ENCODE assay signal across 10 cellular contexts in the genomic region with DNA sequence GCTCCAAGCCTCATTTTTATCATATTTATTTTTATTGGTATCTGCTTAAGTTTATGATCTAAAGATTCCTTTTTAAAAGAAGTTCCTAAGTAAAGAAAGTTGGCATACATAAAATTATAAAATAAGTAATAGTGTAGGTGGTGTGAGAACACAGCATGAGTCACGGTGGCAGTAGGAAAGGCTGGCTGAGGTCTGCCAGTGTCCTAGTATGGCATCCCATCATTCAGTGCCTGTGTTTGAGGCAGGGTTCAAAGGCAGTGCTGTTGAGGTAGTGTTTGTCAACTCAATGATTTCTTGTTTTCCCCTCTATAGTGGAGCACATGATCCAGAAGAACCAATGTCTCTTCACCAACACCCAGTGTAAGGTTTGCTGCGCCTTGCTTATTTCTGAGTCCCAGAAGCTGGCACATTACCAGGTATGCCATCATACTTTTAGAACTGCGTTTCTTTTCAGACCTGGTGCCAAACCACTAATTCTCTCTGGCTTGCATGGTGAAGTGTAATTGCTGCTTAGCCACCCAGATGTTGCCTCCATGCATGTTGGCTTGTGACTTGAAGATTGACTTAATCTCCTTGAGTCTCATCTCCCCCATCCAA. TPM values are rescaled to one million over a fixed set of nuclear protein-coding genes. Genes with fewer than 3 reads are reported as not detected.
DNase-seq lines count a peak whose midpoint lies in the region; ATAC-seq and TF ChIP-seq lines count a peak whose summit lies in the region.
"Had no signal": no experiment of that assay in that cellular context is flagged by ENCODE, and none has a peak within 500 bp of the region (broad histone marks: within the 10 kb centered on the region; RNA-seq: fewer than 3 reads in every experiment).

No MANE protein-coding gene starts in this region.

- no peak overlapping the region for H3K4me3 ChIP-seq in skeletal muscle satellite cell (ENCODE audit: low read length)
- H3K4me3 ChIP-seq: stomach had no signal

- peak overlapping the region; percentile 44 for H3K4me2 ChIP-seq in skeletal muscle satellite cell (ENCODE audit: low read length)

- no peak overlapping the region for H3K9ac ChIP-seq in skeletal muscle satellite cell (ENCODE audit: low read depth, low read length)

- peaks cover 15% of the 10 kb centered on the region for H3K4me1 ChIP-seq in skeletal muscle satellite cell (ENCODE audit: control insufficient read depth, insufficient read depth, low read length)

- ATAC-seq in SK-N-SH treated with all-trans-retinoic acid at 6 μM for 48 hours = peak; percentile 66
- no peak for ATAC-seq in GM18519 (IDR thresholded peaks at IDR 0.05; ENCODE audit: low FRiP score, unreplicated experiment)
- ATAC-seq in HG03159 (IDR thresholded peaks at IDR 0.05; ENCODE audit: unreplicated experiment) = no peak

- peaks cover 29% of the 10 kb centered on the region for H3K36me3 ChIP-seq in skeletal muscle satellite cell (ENCODE audit: insufficient read depth, low read length)

- DNase-seq in EL (peak; percentile 26), fibroblast of peridontal ligament (ENCODE audit: extremely low read depth) (peak; percentile 98), SHP77 treated with DMSO at 0.1 percent for 48 hours (lab: John Stamatoyannopoulos, UW) (no peak)
- DNase-seq: Karpas-422, NCI-H2107, stomach had no signal

- H3K9me3 ChIP-seq in skeletal muscle satellite cell (replicated peaks; ENCODE audit: low read length) = no peaks in the 10 kb centered on the region
- H3K9me3 ChIP-seq: stomach had no signal

- no peaks in the 10 kb centered on the region for H3K27me3 ChIP-seq in skeletal muscle satellite cell (ENCODE audit: control insufficient read depth, insufficient read depth, low read length)
- H3K27me3 ChIP-seq: stomach had no signal

TF ChIP-seq in SK-N-SH treated with all-trans-retinoic acid at 6 μM for 48 hours, 23 proteins besides CTCF, POLR2A, EP300 and RAD21:
- TF ChIP-seq ESRRG (CRISPR knock-in tag; IDR thresholded peaks at IDR 0.05) = no peak
- no peak for TF ChIP-seq PPARA (CRISPR knock-in tag; IDR thresholded peaks at IDR 0.05; ENCODE audit: borderline replicate concordance)
- no peak for TF ChIP-seq ZFP3 (CRISPR knock-in tag; IDR thresholded peaks at IDR 0.05)
- TF ChIP-seq ISL1 (CRISPR knock-in tag; IDR thresholded peaks at IDR 0.05) = no peak
- TF ChIP-seq, protein P1, sequence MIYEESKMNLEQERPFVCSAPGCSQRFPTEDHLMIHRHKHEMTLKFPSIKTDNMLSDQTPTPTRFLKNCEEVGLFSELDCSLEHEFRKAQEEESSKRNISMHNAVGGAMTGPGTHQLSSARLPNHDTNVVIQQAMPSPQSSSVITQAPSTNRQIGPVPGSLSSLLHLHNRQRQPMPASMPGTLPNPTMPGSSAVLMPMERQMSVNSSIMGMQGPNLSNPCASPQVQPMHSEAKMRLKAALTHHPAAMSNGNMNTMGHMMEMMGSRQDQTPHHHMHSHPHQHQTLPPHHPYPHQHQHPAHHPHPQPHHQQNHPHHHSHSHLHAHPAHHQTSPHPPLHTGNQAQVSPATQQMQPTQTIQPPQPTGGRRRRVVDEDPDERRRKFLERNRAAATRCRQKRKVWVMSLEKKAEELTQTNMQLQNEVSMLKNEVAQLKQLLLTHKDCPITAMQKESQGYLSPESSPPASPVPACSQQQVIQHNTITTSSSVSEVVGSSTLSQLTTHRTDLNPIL (CRISPR knock-in tag; IDR thresholded peaks at IDR 0.05; ENCODE audit: low read depth) = no peak
- no peak for TF ChIP-seq ZNF70 (CRISPR knock-in tag; IDR thresholded peaks at IDR 0.05)
- TF ChIP-seq, protein P2, sequence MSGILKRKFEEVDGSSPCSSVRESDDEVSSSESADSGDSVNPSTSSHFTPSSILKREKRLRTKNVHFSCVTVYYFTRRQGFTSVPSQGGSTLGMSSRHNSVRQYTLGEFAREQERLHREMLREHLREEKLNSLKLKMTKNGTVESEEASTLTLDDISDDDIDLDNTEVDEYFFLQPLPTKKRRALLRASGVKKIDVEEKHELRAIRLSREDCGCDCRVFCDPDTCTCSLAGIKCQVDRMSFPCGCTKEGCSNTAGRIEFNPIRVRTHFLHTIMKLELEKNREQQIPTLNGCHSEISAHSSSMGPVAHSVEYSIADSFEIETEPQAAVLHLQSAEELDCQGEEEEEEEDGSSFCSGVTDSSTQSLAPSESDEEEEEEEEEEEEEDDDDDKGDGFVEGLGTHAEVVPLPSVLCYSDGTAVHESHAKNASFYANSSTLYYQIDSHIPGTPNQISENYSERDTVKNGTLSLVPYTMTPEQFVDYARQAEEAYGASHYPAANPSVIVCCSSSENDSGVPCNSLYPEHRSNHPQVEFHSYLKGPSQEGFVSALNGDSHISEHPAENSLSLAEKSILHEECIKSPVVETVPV (CRISPR knock-in tag; IDR thresholded peaks at IDR 0.05) = no peak
- no peak for TF ChIP-seq ZNF565 (CRISPR knock-in tag; conservative IDR thresholded peaks at IDR 0.05; ENCODE audit: low read depth)
- no peak for TF ChIP-seq CSDC2 (CRISPR knock-in tag; IDR thresholded peaks at IDR 0.05)
- TF ChIP-seq TCF4 (CRISPR knock-in tag; IDR thresholded peaks at IDR 0.05; ENCODE audit: borderline replicate concordance) = no peak
- no peak for TF ChIP-seq BACH2 (CRISPR knock-in tag; IDR thresholded peaks at IDR 0.05; ENCODE audit: borderline replicate concordance)
- TF ChIP-seq TSHZ2 (CRISPR knock-in tag; IDR thresholded peaks at IDR 0.05) = no peak
- no peak for TF ChIP-seq GLIS3 (CRISPR knock-in tag; IDR thresholded peaks at IDR 0.05)
- TF ChIP-seq TOX (CRISPR knock-in tag; IDR thresholded peaks at IDR 0.05; ENCODE audit: borderline replicate concordance) = no peak
- no peak for TF ChIP-seq ARNTL (CRISPR knock-in tag; IDR thresholded peaks at IDR 0.05; ENCODE audit: borderline replicate concordance, low read depth)
- no peak for TF ChIP-seq RARB (CRISPR knock-in tag; IDR thresholded peaks at IDR 0.05)
- TF ChIP-seq OSR1 (CRISPR knock-in tag; IDR thresholded peaks at IDR 0.05) = no peak
- no peak for TF ChIP-seq SNAI2 (CRISPR knock-in tag; IDR thresholded peaks at IDR 0.05)

RNA-seq across cellular contexts. Expression of gene ZNF346, which starts 18.4 kb away (rescaled TPM):
- total RNA-seq in skeletal muscle satellite cell (2012; rRNA removed) = 11.9 and 12.7 TPM in 2 replicates

RNA-seq across cellular contexts. Expression of gene UIMC1, which starts 34.3 kb away (rescaled TPM):
- 17.7 and 24.3 TPM in 2 replicates for total RNA-seq in skeletal muscle satellite cell (2012; rRNA removed)

RNA-seq across cellular contexts. Expression of gene FGFR4, which starts 45.8 kb away (rescaled TPM):
- 0.76 and 3.1 TPM in 2 replicates for total RNA-seq in skeletal muscle satellite cell (2012; rRNA removed)
